ENCODE assay signal across 17 cellular contexts in the genomic region with DNA sequence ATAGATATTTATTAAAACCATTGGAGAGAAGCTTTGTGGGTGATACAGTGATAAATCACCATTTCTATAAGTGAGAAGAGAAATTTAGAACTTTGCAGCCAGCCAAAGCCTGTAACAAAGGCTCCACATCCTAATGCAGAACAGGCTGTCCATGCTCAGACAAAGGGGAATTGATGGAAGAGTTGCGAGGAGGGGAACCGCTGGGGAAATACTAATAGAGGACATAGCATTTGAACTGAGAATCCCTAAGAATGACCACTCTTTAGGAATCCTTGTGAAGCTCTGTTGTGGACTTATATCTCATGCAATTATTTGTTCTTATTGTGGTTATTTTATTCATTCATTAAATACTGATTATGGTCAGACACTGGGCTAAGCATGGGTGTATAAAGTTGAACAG.
DNase-seq lines count a peak whose midpoint lies in the region; ATAC-seq and TF ChIP-seq lines count a peak whose summit lies in the region.
"Had no signal": no experiment of that assay in that cellular context is flagged by ENCODE, and none has a peak within 500 bp of the region (broad histone marks: within the 10 kb centered on the region; RNA-seq: fewer than 3 reads in every experiment).

No MANE protein-coding gene starts in this region.

- H2AK5ac ChIP-seq in IMR-90 (ENCODE audit: low read depth, low read length) = 0 out of 2 replicates have a peak overlapping the region, but pooled peaks have one; percentile 41

- intact Hi-C loops in IMR-90 (cut with micrococcal nuclease) (no loop called here), transverse colon (cut with DNase I; ENCODE audit: low total_unique reads) (no loop called here)

- no peak overlapping the region for H2AFZ ChIP-seq in IMR-90 (replicated peaks; ENCODE audit: low read length, poor library complexity)
- H2AFZ ChIP-seq: PC-9 had no signal

- no peak for TF ChIP-seq EP300 in transverse colon (IDR thresholded peaks at IDR 0.05; ENCODE audit: low read depth)

- TF ChIP-seq RAD21 in IMR-90 (IDR thresholded peaks at IDR 0.05; ENCODE audit: low read length) = no peak

- H3K4me1 ChIP-seq in IMR-90 (ENCODE audit: control insufficient read depth, insufficient read depth, low read length) (peaks cover 15% of the 10 kb centered on the region), transverse colon (peaks cover 0 to 17% (median 4%) of the 10 kb centered on the region in 4 donors)

- peak overlapping the region; percentile 47; the same call in 1 of the 2 replicates for H3K4ac ChIP-seq in IMR-90 (ENCODE audit: low read depth, low read length)

- peak overlapping the region; percentile 2 for H2BK5ac ChIP-seq in IMR-90 (ENCODE audit: low read depth, low read length, poor library complexity, severe bottlenecking)

- no peak overlapping the region for H3K23ac ChIP-seq in IMR-90 (ENCODE audit: low read depth, low read length)

- no peak overlapping the region for H2BK20ac ChIP-seq in IMR-90 (ENCODE audit: low read depth, low read length)

- H3K79me1 ChIP-seq in IMR-90 (ENCODE audit: low read depth in 1 of 2, low read length in 2 of 2) = no peaks in the 10 kb centered on the region

- no peak overlapping the region for H3K56ac ChIP-seq in IMR-90 (ENCODE audit: extremely low read depth, insufficient read depth, low read length)

- WGBS in IMR-90 (ENCODE audit: extremely low coverage in 2 of 2, insufficient read length in 1 of 2), 2 experiments = no CpG with 5 or more reads among the region's 2 CpGs
- WGBS in transverse colon (ENCODE audit: low coverage in 1 of 2), 2 donors = 85 to 90% methylated on average over 2 of the region's 2 CpGs

- POLR2A ChIA-PET in IMR-90 (lab: Charles Lee; ENCODE audit: unreplicated experiment) = no interaction called here

- no peak overlapping the region for H4K91ac ChIP-seq in IMR-90 (ENCODE audit: insufficient read depth, low read depth, low read length)

- no peaks in the 10 kb centered on the region for H3K9me3 ChIP-seq in IMR-90 (ENCODE audit: control insufficient read depth, insufficient read depth, low read length)
- H3K9me3 ChIP-seq in transverse colon = no peaks in the 10 kb centered on the region
- H3K9me3 ChIP-seq: SJCRH30 had no signal

- BruUV-seq in IMR-90 (replicated peaks; lab: Mats Ljungman, UMichigan) = no TSS peak

- no peak overlapping the region for H3K4me2 ChIP-seq in IMR-90 (ENCODE audit: low read depth, low read length)
- H3K4me2 ChIP-seq: KMS-11, PC-9 had no signal

- peak overlapping the region; percentile 28; the same call in 1 of the 2 replicates for H2BK120ac ChIP-seq in IMR-90 (ENCODE audit: low read depth, low read length)

- peak overlapping the region; percentile 74; the same call in 1 of the 2 replicates for H3K18ac ChIP-seq in IMR-90 (ENCODE audit: low read depth, low read length)

- ATAC-seq in IMR-90 (ENCODE audit: low read depth) = no peak

- H3K27ac ChIP-seq in IMR-90 (ENCODE audit: insufficient read depth, low read length) (no peak overlapping the region; the same call in 1 of the 2 replicates), epithelial cell of prostate (peak overlapping the region; percentile 98), temporal lobe (ENCODE audit: low read depth, low read length) (peak overlapping the region; percentile 49), transverse colon (no peak overlapping the region)
- H3K27ac ChIP-seq: KMS-11, PC-9, SJCRH30 had no signal

- in situ Hi-C loops in IMR-90 (cut with MboI; ENCODE audit: low sequenced_read_pairs) (no loop called here), transverse colon (cut with MboI; ENCODE audit: low pct_ligation_motif_present in 1 of 4, low pct_unique_long_range_greater_than_20kb in 1 of 4, low sequenced_read_pairs in 3 of 4) (no loop called here)

- no peaks in the 10 kb centered on the region for H4K20me1 ChIP-seq in IMR-90 (ENCODE audit: insufficient read depth, low read length)

- H4K8ac ChIP-seq in IMR-90 (ENCODE audit: low read depth in 2 of 2, low read length in 2 of 2) = peak overlapping the region in 1 of 2 experiments; percentile 14; a peak in 1 of 4 replicates

- peaks cover 3% of the 10 kb centered on the region for H3K9me1 ChIP-seq in IMR-90 (ENCODE audit: insufficient read depth, low read length)

- H2BK15ac ChIP-seq in IMR-90 (ENCODE audit: low read depth, low read length) = peak overlapping the region; percentile 57; the same call in 1 of the 3 replicates

- no peak overlapping the region for H3K4me3 ChIP-seq in IMR-90 (ENCODE audit: insufficient read depth, low read depth, low read length)
- no peak overlapping the region for H3K4me3 ChIP-seq in transverse colon
- H3K4me3 ChIP-seq: PC-9, SJCRH30 had no signal

- peak overlapping the region; percentile 12; the same call in 1 of the 2 replicates for H3K14ac ChIP-seq in IMR-90 (replicated peaks; ENCODE audit: low read depth, low read length)

- TF ChIP-seq CTCF in IMR-90 (conservative IDR thresholded peaks at IDR 0.05; ENCODE audit: low read depth, low read length) (no peak), transverse colon (IDR thresholded peaks at IDR 0.05) (no peak)

- H3K36me3 ChIP-seq in IMR-90 (ENCODE audit: control insufficient read depth, insufficient read depth, low read length) = no peaks in the 10 kb centered on the region
- H3K36me3 ChIP-seq in transverse colon = no peaks in the 10 kb centered on the region
- H3K36me3 ChIP-seq: SJCRH30 had no signal

- H4K5ac ChIP-seq in IMR-90 (ENCODE audit: low read depth, low read length) = peak overlapping the region; percentile 54; the same call in 1 of the 2 replicates

- no peak for TF ChIP-seq POLR2A in IMR-90 (IDR thresholded peaks at IDR 0.05; ENCODE audit: low read depth, low read length)
- TF ChIP-seq POLR2A in transverse colon (IDR thresholded peaks at IDR 0.05) = no peak

- H3K27me3 ChIP-seq in IMR-90 (ENCODE audit: control insufficient read depth, insufficient read depth, low read length) (no peaks in the 10 kb centered on the region), transverse colon (no peaks in the 10 kb centered on the region)
- H3K27me3 ChIP-seq: SJCRH30 had no signal

- DNase-seq in IMR-90 (no peak), epithelial cell of prostate (ENCODE audit: low read depth, low spot score) (no peak), midbrain (lab: John Stamatoyannopoulos, UW) (peak; percentile 42), transverse colon (no peak), OCI-M2 (lab: John Stamatoyannopoulos, UW; ENCODE audit: unreplicated experiment) (no peak)
- DNase-seq in activated CD4-positive, alpha-beta T cell treated with anti-CD3 and anti-CD28 coated beads, Interleukin-2, amount 50 U/mL, for 1 hour = no peak
- DNase-seq: COR-L47, DMS 273 treated with DMSO at 0.1 percent for 48 hours, DND-41, H9, NCI-H1436, NCI-H1930, NCI-H226, PC-9, SJCRH30 had no signal

- CTCF ChIA-PET in IMR-90 (lab: Yijun Ruan, JAX) = interaction anchor here (2.9 kb wide), 1 partner anchor 451 kb away, joined by 18 read pairs; no protein-coding TSS in a partner anchor

- H2AK9ac ChIP-seq in IMR-90 (replicated peaks; ENCODE audit: low read depth, low read length, poor library complexity) = no peak overlapping the region

- dilution Hi-C loops in IMR-90 (cut with HindIII; ENCODE audit: low sequenced_read_pairs, unreplicated experiment) = no loop called here

- no peak overlapping the region for H3K9ac ChIP-seq in IMR-90 (ENCODE audit: low read depth, low read length)
- H3K9ac ChIP-seq: KMS-11 had no signal

TF ChIP-seq in IMR-90, 13 proteins besides CTCF, POLR2A, EP300 and RAD21:
- TF ChIP-seq NFE2L2 (IDR thresholded peaks at IDR 0.05; ENCODE audit: low read depth, low read length) = no peak
- no peak for TF ChIP-seq MAZ (IDR thresholded peaks at IDR 0.05; ENCODE audit: borderline replicate concordance, low read depth, low read length)
- no peak for TF ChIP-seq CEBPB (IDR thresholded peaks at IDR 0.05; ENCODE audit: low read depth, low read length)
- TF ChIP-seq, protein P1, sequence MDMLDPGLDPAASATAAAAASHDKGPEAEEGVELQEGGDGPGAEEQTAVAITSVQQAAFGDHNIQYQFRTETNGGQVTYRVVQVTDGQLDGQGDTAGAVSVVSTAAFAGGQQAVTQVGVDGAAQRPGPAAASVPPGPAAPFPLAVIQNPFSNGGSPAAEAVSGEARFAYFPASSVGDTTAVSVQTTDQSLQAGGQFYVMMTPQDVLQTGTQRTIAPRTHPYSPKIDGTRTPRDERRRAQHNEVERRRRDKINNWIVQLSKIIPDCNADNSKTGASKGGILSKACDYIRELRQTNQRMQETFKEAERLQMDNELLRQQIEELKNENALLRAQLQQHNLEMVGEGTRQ (IDR thresholded peaks at IDR 0.05; ENCODE audit: low read depth, low read length) = no peak
- TF ChIP-seq MAFK (IDR thresholded peaks at IDR 0.05; ENCODE audit: low read depth, low read length) = no peak
- TF ChIP-seq RCOR1 (IDR thresholded peaks at IDR 0.05; ENCODE audit: insufficient replicate concordance, low read length) = no peak
- TF ChIP-seq CHD1 (IDR thresholded peaks at IDR 0.05; ENCODE audit: low read depth, low read length) = no peak
- TF ChIP-seq SMC3 (IDR thresholded peaks at IDR 0.05; ENCODE audit: low read depth, low read length) = no peak
- TF ChIP-seq RFX5 (IDR thresholded peaks at IDR 0.05; ENCODE audit: low read depth, low read length) = no peak
- TF ChIP-seq FOS (IDR thresholded peaks at IDR 0.05; ENCODE audit: low read depth, low read length) = no peak
- no peak for TF ChIP-seq ELK1 (IDR thresholded peaks at IDR 0.05; ENCODE audit: borderline replicate concordance, low read depth, low read length)
- no peak for TF ChIP-seq BHLHE40 (IDR thresholded peaks at IDR 0.05; ENCODE audit: low read depth, low read length)

Comparison
In these comparisons a context has a peak if more than half of its experiments do, and no peak if none do; other contexts are left out.
1. H3K27ac ChIP-seq: peak in epithelial cell of prostate (single experiment) and temporal lobe (single experiment); none in IMR-90 (single experiment) and transverse colon (0 of 4).